Comparison of ENCODE assay signal across 10 cellular contexts in genomic region chr3:11140713-11141104, GRCh38. TPM values are rescaled to one million over a fixed set of nuclear protein-coding genes. Genes with fewer than 3 reads are reported as not detected.
DNase-seq lines count a peak whose midpoint lies in the region; ATAC-seq lines count a peak whose summit lies in the region.
"Had no signal": no experiment of that assay in that cellular context is flagged by ENCODE, and none has a peak within 500 bp of the region (broad histone marks: within the 10 kb centered on the region; RNA-seq: fewer than 3 reads in every experiment).

No MANE protein-coding gene starts in this region.

- H3K27me3 Mint-ChIP-seq in activated CD4-positive, alpha-beta memory T cell treated with anti-CD3 and anti-CD28 coated beads, Interleukin-2, amount 10 ng/mL, durations not matched to agents 7 days and 5 days: peaks cover 47% of the 10 kb centered on the region
- H3K27me3 Mint-ChIP-seq in activated CD4-positive, alpha-beta memory T cell treated with anti-CD3 and anti-CD28 coated beads for 36 hours: peaks cover 15% of the 10 kb centered on the region
- H3K27me3 Mint-ChIP-seq in stimulated activated memory B cell treated with anti-CD40 and anti-IgM and Interleukin-4, amounts not matched to agents 10 μg/mL and 1 μg/mL and 100 μg/mL, for 72 hours: no peaks in the 10 kb centered on the region

- peaks cover 5% of the 10 kb centered on the region for H3K36me3 Mint-ChIP-seq in activated CD4-positive, alpha-beta memory T cell treated with anti-CD3 and anti-CD28 coated beads, Interleukin-2, amount 10 ng/mL, durations not matched to agents 7 days and 5 days (ENCODE audit: low read depth)
- no peaks in the 10 kb centered on the region for H3K36me3 Mint-ChIP-seq in activated CD4-positive, alpha-beta memory T cell treated with anti-CD3 and anti-CD28 coated beads for 36 hours
- no peaks in the 10 kb centered on the region for H3K36me3 Mint-ChIP-seq in stimulated activated memory B cell treated with anti-CD40 and anti-IgM and Interleukin-4, amounts not matched to agents 10 μg/mL and 1 μg/mL and 100 μg/mL, for 72 hours

- peaks cover 3% of the 10 kb centered on the region for H3K9me3 Mint-ChIP-seq in activated CD4-positive, alpha-beta memory T cell treated with anti-CD3 and anti-CD28 coated beads, Interleukin-2, amount 10 ng/mL, durations not matched to agents 7 days and 5 days
- no peaks in the 10 kb centered on the region for H3K9me3 Mint-ChIP-seq in activated CD4-positive, alpha-beta memory T cell treated with anti-CD3 and anti-CD28 coated beads for 36 hours
- peaks cover 3% of the 10 kb centered on the region for H3K9me3 Mint-ChIP-seq in stimulated activated memory B cell treated with anti-CD40 and anti-IgM and Interleukin-4, amounts not matched to agents 10 μg/mL and 1 μg/mL and 100 μg/mL, for 72 hours

- peaks cover 23% of the 10 kb centered on the region for H3K4me1 Mint-ChIP-seq in activated CD4-positive, alpha-beta memory T cell treated with anti-CD3 and anti-CD28 coated beads, Interleukin-2, amount 10 ng/mL, durations not matched to agents 7 days and 5 days
- peaks cover 9% of the 10 kb centered on the region for H3K4me1 Mint-ChIP-seq in activated CD4-positive, alpha-beta memory T cell treated with anti-CD3 and anti-CD28 coated beads for 36 hours (ENCODE audit: low read depth)
- H3K4me1 Mint-ChIP-seq in stimulated activated memory B cell treated with anti-CD40 and anti-IgM and Interleukin-4, amounts not matched to agents 10 μg/mL and 1 μg/mL and 100 μg/mL, for 72 hours: peaks cover 35% of the 10 kb centered on the region

- intact Hi-C loops in activated CD4-positive, alpha-beta memory T cell treated with anti-CD3 and anti-CD28 coated beads for 36 hours (cut with micrococcal nuclease): no loop called here

- POLR2A ChIA-PET in activated CD4-positive, alpha-beta memory T cell treated with anti-CD3 and anti-CD28 coated beads, Interleukin-2, amount 10 ng/mL, durations not matched to agents 7 days and 5 days (lab: Charles Lee): interaction anchor here (1.4 kb wide), 1 partner anchor 44 kb away, joined by 3 read pairs; no protein-coding TSS in a partner anchor
- POLR2A ChIA-PET in activated CD4-positive, alpha-beta memory T cell treated with anti-CD3 and anti-CD28 coated beads for 36 hours (lab: Charles Lee): no interaction called here

- peak overlapping the region; percentile 71 for H3K27ac Mint-ChIP-seq in activated CD4-positive, alpha-beta memory T cell treated with anti-CD3 and anti-CD28 coated beads, Interleukin-2, amount 10 ng/mL, durations not matched to agents 7 days and 5 days
- H3K27ac Mint-ChIP-seq in activated CD4-positive, alpha-beta memory T cell treated with anti-CD3 and anti-CD28 coated beads for 36 hours: no peak overlapping the region
- peak overlapping the region; percentile 0 for H3K27ac Mint-ChIP-seq in stimulated activated memory B cell treated with anti-CD40 and anti-IgM and Interleukin-4, amounts not matched to agents 10 μg/mL and 1 μg/mL and 100 μg/mL, for 72 hours

- CTCF ChIA-PET in activated CD4-positive, alpha-beta memory T cell treated with anti-CD3 and anti-CD28 coated beads, Interleukin-2, amount 10 ng/mL, durations not matched to agents 7 days and 5 days (lab: Charles Lee): interaction anchor here (1.1 kb wide), 1 partner anchor 14 kb away, joined by 5 read pairs; the partner anchor contains the start of gene HRH1
- CTCF ChIA-PET in activated CD4-positive, alpha-beta memory T cell treated with anti-CD3 and anti-CD28 coated beads for 36 hours (lab: Charles Lee): no interaction called here

- DNase-seq in activated CD4-positive, alpha-beta memory T cell treated with anti-CD3 and anti-CD28 coated beads, Interleukin-2, amount 10 ng/mL, durations not matched to agents 7 days and 5 days: no peak
- DNase-seq in activated CD4-positive, alpha-beta memory T cell treated with anti-CD3 and anti-CD28 coated beads for 36 hours: no peak
- DNase-seq in NCI-H510A treated with DMSO at 0.1 percent for 48 hours (lab: John Stamatoyannopoulos, UW) (no peak), 8988T (no peak), epidermal melanocyte (ENCODE audit: insufficient read length, low spot score) (no peak)
- DNase-seq: NCI-H1417 treated with DMSO at 0.1 percent for 48 hours, retina had no signal

- ATAC-seq in HG02588 (IDR thresholded peaks at IDR 0.05; ENCODE audit: unreplicated experiment) (peak; percentile 23), HG03565 (IDR thresholded peaks at IDR 0.05; ENCODE audit: unreplicated experiment) (peak; percentile 8)
- peak; percentile 81 for ATAC-seq in stimulated activated memory B cell treated with anti-CD40 and anti-IgM and Interleukin-4, amounts not matched to agents 10 μg/mL and 1 μg/mL and 100 μg/mL, for 72 hours

- peak overlapping the region; percentile 5 for H3K4me3 Mint-ChIP-seq in activated CD4-positive, alpha-beta memory T cell treated with anti-CD3 and anti-CD28 coated beads, Interleukin-2, amount 10 ng/mL, durations not matched to agents 7 days and 5 days
- H3K4me3 Mint-ChIP-seq in activated CD4-positive, alpha-beta memory T cell treated with anti-CD3 and anti-CD28 coated beads for 36 hours: no peak overlapping the region
- H3K4me3 Mint-ChIP-seq in stimulated activated memory B cell treated with anti-CD40 and anti-IgM and Interleukin-4, amounts not matched to agents 10 μg/mL and 1 μg/mL and 100 μg/mL, for 72 hours: no peak overlapping the region

RNA-seq across cellular contexts. Expression of gene HRH1, which starts 13.6 kb away (rescaled TPM):
- total RNA-seq in activated CD4-positive, alpha-beta memory T cell treated with anti-CD3 and anti-CD28 coated beads, Interleukin-2, amount 10 ng/mL, durations not matched to agents 7 days and 5 days: 1 to 10 TPM in 1 of 2 experiments, under 1 TPM in 1; 0.95 to 1.0 TPM
- 1 to 10 TPM; 2.3 to 2.9 TPM for total RNA-seq in activated CD4-positive, alpha-beta memory T cell treated with anti-CD3 and anti-CD28 coated beads for 36 hours

Comparison
In these comparisons a context has a peak if more than half of its experiments do, and no peak if none do; other contexts are left out.
1. ATAC-seq: peak in every context shown above with its lines; median percentile 81 in stimulated activated memory B cell treated with anti-CD40 and anti-IgM and Interleukin-4, amounts not matched to agents 10 μg/mL and 1 μg/mL and 100 μg/mL, for 72 hours; 23 in HG02588; 8 in HG03565.